In the genomic region with DNA sequence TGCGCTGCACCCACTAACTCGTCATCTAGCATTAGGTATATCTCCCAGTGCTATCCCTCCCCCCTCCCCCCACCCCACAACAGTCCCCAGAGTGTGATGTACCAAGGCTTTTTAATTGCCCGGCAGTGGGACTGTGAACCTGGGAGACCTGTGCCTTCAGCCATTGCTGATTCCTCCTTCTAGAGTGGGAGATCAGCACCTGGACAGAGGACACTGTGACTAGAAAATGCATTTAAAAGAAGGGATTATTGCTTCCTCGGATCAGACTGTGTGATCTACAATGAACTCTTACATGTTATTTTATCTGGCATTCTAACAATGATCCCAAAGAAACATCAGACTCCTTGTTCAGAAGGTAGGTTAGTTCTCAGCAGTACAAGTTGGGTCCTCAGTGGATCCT, we compare ENCODE assay signal across 27 cellular contexts.
"Had no signal": no experiment of that assay in that cellular context is flagged by ENCODE, and none has a peak within 500 bp of the region (broad histone marks: within the 10 kb centered on the region; RNA-seq: fewer than 3 reads in every experiment).

No MANE protein-coding gene starts in this region.

- H3K4me1 ChIP-seq: body of pancreas had no signal

- H2AFZ ChIP-seq: PC-9 had no signal

- H3K27ac ChIP-seq: body of pancreas, PC-9, SK-N-MC had no signal

- H3K9me3 ChIP-seq: body of pancreas had no signal

- H3K27me3 ChIP-seq: body of pancreas had no signal

- ATAC-seq: activated CD8-positive, alpha-beta memory T cell treated with anti-CD3 and anti-CD28 coated beads, Interleukin-2, amount 10 ng/mL, durations not matched to agents 7 days and 5 days; body of pancreas; Right ventricle myocardium inferior; T-cell had no signal

- FAIRE-seq: TTC549 had no signal

- H3K4me2 ChIP-seq: PC-9 had no signal

- H3K4me3 ChIP-seq: body of pancreas, PC-9, SK-N-MC had no signal

- DNase-seq: activated B cell treated with CpG ODN at 0.5 μM for 24 hours; activated CD4-positive, alpha-beta T cell treated with anti-CD3 and anti-CD28 coated beads for 1 hour; activated CD4-positive, alpha-beta T cell treated with anti-CD3 and anti-CD28 coated beads, Interleukin-2, amount 10 ng/mL, durations not matched to agents 24 days and 14 days; activated CD4-positive, alpha-beta T cell treated with anti-CD3 and anti-CD28 coated beads, Interleukin-2, amount 50 U/mL, for 48 hours; activated CD8-positive, alpha-beta memory T cell treated with anti-CD3 and anti-CD28 coated beads, Interleukin-2, amount 10 ng/mL, durations not matched to agents 7 days and 5 days; activated effector memory CD4-positive, alpha-beta T cell treated with Interleukin-2 at 50 U/mL for 16 hours; activated naive CD4-positive, alpha-beta T cell; activated T-cell treated with anti-CD3 and anti-CD28 coated beads, Interleukin-2, amount 50 U/mL, for 24 hours; aorta; body of pancreas; Kasumi-1; KBM-7; NCI-H1105 treated with DMSO at 0.1 percent for 48 hours; NCI-H1436 treated with DMSO at 0.1 percent for 48 hours; NCI-H187 treated with DMSO at 0.1 percent for 48 hours; NCI-H2107; NCI-H2171 treated with DMSO at 0.1 percent for 48 hours; NCI-H226; NCI-H510A; NCI-H526 treated with DMSO at 0.1 percent for 48 hours; PC-9; T-cell; T-helper 2 cell; T1000 had no signal
